In genomic region chr3:50228184-50228763, GRCh38 we compare ENCODE assay signal across 9 cellular contexts. TPM values are rescaled to one million over a fixed set of nuclear protein-coding genes. Genes with fewer than 3 reads are reported as not detected.
DNase-seq lines count a peak whose midpoint lies in the region; ATAC-seq, FAIRE-seq and TF ChIP-seq lines count a peak whose summit lies in the region.
"Not testable (repeated sequence)": the region's sequence is repeated elsewhere in the genome, so short reads cannot be mapped to it uniquely, and the experiment has no call there.
"Had no signal": no experiment of that assay in that cellular context is flagged by ENCODE, and none has a peak within 500 bp of the region (broad histone marks: within the 10 kb centered on the region; RNA-seq: fewer than 3 reads in every experiment).

No MANE protein-coding gene starts in this region.

- H3K4me1 Mint-ChIP-seq in CD14-positive monocyte (peaks cover 67% of the 10 kb centered on the region), T-cell (peaks cover 19 to 33% (median 27%) of the 10 kb centered on the region in 3 donors)
- H3K4me1 Mint-ChIP-seq in activated naive CD8-positive, alpha-beta T cell treated with anti-CD3 and anti-CD28 coated beads, Interleukin-2, amount 50 U/mL, for 24 hours, result peaks cover 30% of the 10 kb centered on the region

- not testable (repeated sequence) for H3K9me3 ChIP-seq in IMR-90 (ENCODE audit: control insufficient read depth, insufficient read depth, low read length); keratinocyte (ENCODE audit: control insufficient read depth, low read depth, low read length); neuron (ENCODE audit: low read length); suprapubic skin

- H3K27ac Mint-ChIP-seq in CD14-positive monocyte, result peak overlapping the region; percentile 83 to 90 (median 88)
- H3K27ac Mint-ChIP-seq in T-cell, result peak overlapping the region; percentile 84 to 88
- peak overlapping the region; percentile 92 for H3K27ac Mint-ChIP-seq in activated naive CD8-positive, alpha-beta T cell treated with anti-CD3 and anti-CD28 coated beads, Interleukin-2, amount 50 U/mL, for 24 hours

- CTCF ChIA-PET in IMR-90 (lab: Yijun Ruan, JAX) (interaction anchor here (0.6 to 2.2 kb wide), 4 partner anchors 13 to 120 kb away, joined by 3 to 6 read pairs (median 4); no protein-coding TSS in a partner anchor), T-cell (lab: Charles Lee) (interaction anchor here (0.6 to 5.5 kb wide), 6 partner anchors 15 to 100 kb away, joined by 3 to 60 read pairs (median 4); no protein-coding TSS in a partner anchor)

- H4K20me1 ChIP-seq in IMR-90 (ENCODE audit: insufficient read depth, low read length); keratinocyte (ENCODE audit: control insufficient read depth, extremely low read depth, insufficient read depth, low read length): not testable (repeated sequence)

- not testable (repeated sequence) for BruUV-seq in IMR-90 (replicated peaks; lab: Mats Ljungman, UMichigan)

- H2BK5ac ChIP-seq in IMR-90 (ENCODE audit: low read depth, low read length, poor library complexity, severe bottlenecking), result not testable (repeated sequence)

- H3K27ac ChIP-seq in IMR-90 (ENCODE audit: insufficient read depth, low read length), result peak overlapping the region; percentile 81; the same call in 1 of the 2 replicates
- peak overlapping the region; percentile 71 for H3K27ac ChIP-seq in keratinocyte (ENCODE audit: control insufficient read depth, insufficient read depth, low read length)
- peak overlapping the region; percentile 69 for H3K27ac ChIP-seq in suprapubic skin

- H2BK120ac ChIP-seq in IMR-90 (ENCODE audit: low read depth, low read length), result peak overlapping the region; percentile 32; the same call in 1 of the 2 replicates

- peak overlapping the region; percentile 97 for H4K5ac ChIP-seq in IMR-90 (ENCODE audit: low read depth, low read length)

- H3K4me2 ChIP-seq in IMR-90 (ENCODE audit: low read depth, low read length) (peak overlapping the region; percentile 99), keratinocyte (ENCODE audit: control insufficient read depth, extremely low read depth, insufficient read depth, low read depth, low read length) (peak overlapping the region; percentile 98)

- not testable (repeated sequence) for H3K27me3 ChIP-seq in IMR-90 (ENCODE audit: control insufficient read depth, insufficient read depth, low read length); keratinocyte (ENCODE audit: control insufficient read depth, extremely low read depth, insufficient read depth, low read length); neuron (ENCODE audit: insufficient read depth, low read length); suprapubic skin

- POLR2A ChIA-PET in IMR-90 (lab: Charles Lee; ENCODE audit: unreplicated experiment), result not testable (repeated sequence)
- POLR2A ChIA-PET in T-cell (lab: Charles Lee), result interaction anchor here in 1 of 2 donors (0.8 to 1.8 kb wide), 2 partner anchors 12 to 19 kb away, joined by 3 to 4 read pairs; no protein-coding TSS in a partner anchor

- not testable (repeated sequence) for H3K36me3 Mint-ChIP-seq in CD14-positive monocyte; T-cell; activated naive CD8-positive, alpha-beta T cell treated with anti-CD3 and anti-CD28 coated beads, Interleukin-2, amount 50 U/mL, for 24 hours (ENCODE audit: low read depth)

- not testable (repeated sequence) for TF ChIP-seq CTCF in CD14-positive monocyte (IDR thresholded peaks at IDR 0.05); IMR-90 (conservative IDR thresholded peaks at IDR 0.05; ENCODE audit: low read depth, low read length); epithelial cell of esophagus (IDR thresholded peaks at IDR 0.05; ENCODE audit: insufficient read depth, low read depth, low read length, missing control alignments); keratinocyte (optimal IDR thresholded peaks at IDR 0.05 in 1 of 3, IDR thresholded peaks at IDR 0.05 in 1 of 3, conservative IDR thresholded peaks at IDR 0.05 in 1 of 3; ENCODE audit: extremely low read depth in 1 of 3, insufficient read depth in 2 of 3, low read length in 3 of 3); suprapubic skin (IDR thresholded peaks at IDR 0.05)

- TF ChIP-seq POLR2A in IMR-90 (IDR thresholded peaks at IDR 0.05; ENCODE audit: low read depth, low read length); suprapubic skin (IDR thresholded peaks at IDR 0.05): not testable (repeated sequence)

- FAIRE-seq in keratinocyte (lab: Jason Lieb, UNC), result not testable (repeated sequence)

- H3K23ac ChIP-seq in IMR-90 (ENCODE audit: low read depth, low read length), result not testable (repeated sequence)

- H3K56ac ChIP-seq in IMR-90 (ENCODE audit: extremely low read depth, insufficient read depth, low read length), result not testable (repeated sequence)

- peak overlapping the region; percentile 99 for H2AK9ac ChIP-seq in IMR-90 (replicated peaks; ENCODE audit: low read depth, low read length, poor library complexity)

- peak overlapping the region; percentile 93 for H3K4ac ChIP-seq in IMR-90 (ENCODE audit: low read depth, low read length)

- peak overlapping the region; percentile 48; the same call in 1 of the 2 replicates for H3K14ac ChIP-seq in IMR-90 (replicated peaks; ENCODE audit: low read depth, low read length)

- dilution Hi-C loops in IMR-90 (cut with HindIII; ENCODE audit: low sequenced_read_pairs, unreplicated experiment); keratinocyte (cut with MboI; ENCODE audit: extremely low pct_ligation_motif_present, low sequenced_read_pairs): not testable (repeated sequence)

- not testable (repeated sequence) for H2BK20ac ChIP-seq in IMR-90 (ENCODE audit: low read depth, low read length)

- H2BK15ac ChIP-seq in IMR-90 (ENCODE audit: low read depth, low read length), result not testable (repeated sequence)

- peak overlapping the region; percentile 31; the same call in 1 of the 2 replicates for H4K91ac ChIP-seq in IMR-90 (ENCODE audit: insufficient read depth, low read depth, low read length)

- not testable (repeated sequence) for H3K36me3 ChIP-seq in IMR-90 (ENCODE audit: control insufficient read depth, insufficient read depth, low read length); keratinocyte (ENCODE audit: control insufficient read depth in 2 of 2, extremely low read depth in 1 of 2, insufficient read depth in 2 of 2, low read length in 2 of 2); neuron (ENCODE audit: insufficient read depth, low read length); suprapubic skin

- in situ Hi-C loops in IMR-90 (cut with MboI; ENCODE audit: low sequenced_read_pairs), result loop anchor here (5.0 kb wide), 2 partner anchors 36 to 44 kb away; partner anchors contain the start of gene GNAT1

- peak overlapping the region; percentile 22; the same call in 1 of the 2 replicates for H3K18ac ChIP-seq in IMR-90 (ENCODE audit: low read depth, low read length)

- H2AFZ ChIP-seq in IMR-90 (replicated peaks; ENCODE audit: low read length, poor library complexity), result peak overlapping the region; percentile 97
- not testable (repeated sequence) for H2AFZ ChIP-seq in keratinocyte (ENCODE audit: control insufficient read depth, low read length); neuron (ENCODE audit: low read depth, low read length)

- TF ChIP-seq EP300 in suprapubic skin (IDR thresholded peaks at IDR 0.05), result not testable (repeated sequence)

- peaks cover 0 to 10% of the 10 kb centered on the region in 2 experiments; a peak in 2 of 4 replicates for H3K79me1 ChIP-seq in IMR-90 (ENCODE audit: low read depth in 1 of 2, low read length in 2 of 2)

- intact Hi-C loops in CD14-positive monocyte (cut with micrococcal nuclease) (loop anchor here in 1 of 2 donors (10.0 kb wide), 1 partner anchor 1183 kb away; no protein-coding TSS in a partner anchor), IMR-90 (cut with micrococcal nuclease) (loop anchor here (5.0 kb wide), 1 partner anchor 314 kb away; no protein-coding TSS in a partner anchor)

- H3K9me3 Mint-ChIP-seq in CD14-positive monocyte; T-cell; activated naive CD8-positive, alpha-beta T cell treated with anti-CD3 and anti-CD28 coated beads, Interleukin-2, amount 50 U/mL, for 24 hours: not testable (repeated sequence)

- H3K27me3 Mint-ChIP-seq in CD14-positive monocyte (ENCODE audit: low read depth in 3 of 3), result peaks cover 19 to 27% (median 23%) of the 10 kb centered on the region in 3 donors
- not testable (repeated sequence) for H3K27me3 Mint-ChIP-seq in T-cell; activated naive CD8-positive, alpha-beta T cell treated with anti-CD3 and anti-CD28 coated beads, Interleukin-2, amount 50 U/mL, for 24 hours

- peak overlapping the region; percentile 97 for H2AK5ac ChIP-seq in IMR-90 (ENCODE audit: low read depth, low read length)

- not testable (repeated sequence) for TF ChIP-seq RAD21 in IMR-90 (IDR thresholded peaks at IDR 0.05; ENCODE audit: low read length)

- peak overlapping the region; percentile 98 to 99; a peak in 3 of 4 replicates for H4K8ac ChIP-seq in IMR-90 (ENCODE audit: low read depth in 2 of 2, low read length in 2 of 2)

- 25% methylated on average over 12 of the region's 15 CpGs; no CpG with 5 or more reads in 1 of the 2 experiments for WGBS in IMR-90 (ENCODE audit: extremely low coverage in 2 of 2, insufficient read length in 1 of 2), 2 experiments
- 30% methylated on average over 15 of the region's 15 CpGs for WGBS in suprapubic skin

- H3K4me3 Mint-ChIP-seq in CD14-positive monocyte (peak overlapping the region; percentile 88 to 93), T-cell (peak overlapping the region; percentile 89 to 93 (median 91))
- peak overlapping the region; percentile 94 for H3K4me3 Mint-ChIP-seq in activated naive CD8-positive, alpha-beta T cell treated with anti-CD3 and anti-CD28 coated beads, Interleukin-2, amount 50 U/mL, for 24 hours

- ATAC-seq in IMR-90 (ENCODE audit: low read depth); T-cell (replicated peaks in 1 of 4); activated naive CD8-positive, alpha-beta T cell treated with anti-CD3 and anti-CD28 coated beads, Interleukin-2, amount 50 U/mL, for 24 hours: not testable (repeated sequence)

- H3K4me3 ChIP-seq in IMR-90 (ENCODE audit: insufficient read depth, low read depth, low read length), result peak overlapping the region; percentile 82
- H3K4me3 ChIP-seq in epithelial cell of esophagus (ENCODE audit: low read length), result peak overlapping the region; percentile 71
- H3K4me3 ChIP-seq in keratinocyte (ENCODE audit: control insufficient read depth in 2 of 3, extremely low read depth in 1 of 3, insufficient read depth in 2 of 3, low read depth in 1 of 3, low read length in 3 of 3), result peak overlapping the region; percentile 37 to 96 (median 76)
- H3K4me3 ChIP-seq in neuron (ENCODE audit: low read length), result peak overlapping the region; percentile 75
- peak overlapping the region; percentile 80 for H3K4me3 ChIP-seq in suprapubic skin

- not testable (repeated sequence) for DNase-seq in CD14-positive monocyte (ENCODE audit: low spot score); IMR-90; T-cell; activated naive CD8-positive, alpha-beta T cell treated with anti-CD3 and anti-CD28 coated beads, Interleukin-2, amount 50 U/mL, for 24 hours; epithelial cell of esophagus (ENCODE audit: low read depth); keratinocyte (ENCODE audit: low read depth, low spot score); suprapubic skin (ENCODE audit: low spot score in 2 of 2)

- H3K9ac ChIP-seq in IMR-90 (ENCODE audit: low read depth, low read length) (peak overlapping the region; percentile 82), keratinocyte (ENCODE audit: control insufficient read depth, extremely low read depth, insufficient read depth, low read length) (peak overlapping the region; percentile 80)

- not testable (repeated sequence) for H3K79me2 ChIP-seq in keratinocyte (ENCODE audit: control insufficient read depth, insufficient read depth, low read length)

- not testable (repeated sequence) for H3K9me1 ChIP-seq in IMR-90 (ENCODE audit: insufficient read depth, low read length); keratinocyte (ENCODE audit: control insufficient read depth, extremely low read depth, insufficient read depth, low read length)

- not testable (repeated sequence) for H3K4me1 ChIP-seq in IMR-90 (ENCODE audit: control insufficient read depth, insufficient read depth, low read length)
- H3K4me1 ChIP-seq in keratinocyte (ENCODE audit: control insufficient read depth, extremely low read depth, insufficient read depth, low read length), result peaks cover 15% of the 10 kb centered on the region
- peaks cover 26% of the 10 kb centered on the region for H3K4me1 ChIP-seq in neuron (ENCODE audit: insufficient read depth, low read length)
- peaks cover 45% of the 10 kb centered on the region for H3K4me1 ChIP-seq in suprapubic skin

RNA-seq across cellular contexts. Expression of gene GNAI2, which starts 7.7 kb away (rescaled TPM):
- 1,000 to 10,000 TPM in 1 of 2 donors, 100 to 1,000 TPM in 1; 914 to 1,165 TPM for polyA plus RNA-seq in CD14-positive monocyte
- total RNA-seq in IMR-90 (2012; rRNA removed), result 816 and 867 TPM in 2 replicates
- 1,079 and 1,150 TPM in 2 replicates for polyA plus RNA-seq in IMR-90 (2012; rRNA removed)
- 411 and 787 TPM in 2 replicates for polyA plus RNA-seq in IMR-90 (2012; cell fraction: cytosol; rRNA removed)
- polyA plus RNA-seq in IMR-90 (2012; cell fraction: nucleus; rRNA removed; ENCODE audit: low replicate concordance), result 281 and 349 TPM in 2 replicates
- total RNA-seq in T-cell, result 100 to 1,000 TPM; 257 to 313 (median 287) TPM
- polyA plus RNA-seq in keratinocyte, result 268 to 419 TPM (median 341 TPM) in 3 replicates
- 90.9 TPM for polyA plus RNA-seq in keratinocyte (2011; ENCODE audit: low read depth)
- 360 and 497 TPM in 2 replicates for polyA plus RNA-seq in keratinocyte (2011; cell fraction: cytosol; rRNA removed)
- 163 and 215 TPM in 2 replicates for polyA plus RNA-seq in keratinocyte (2011; cell fraction: nucleus; rRNA removed)
- polyA plus RNA-seq in keratinocyte (2012; ENCODE audit: low replicate concordance), result 96.9 and 241 TPM in 2 replicates
- polyA minus RNA-seq in keratinocyte, result 357 to 545 TPM (median 495 TPM) in 3 replicates
- 236 TPM for polyA minus RNA-seq in keratinocyte (2011; cell fraction: cytosol; rRNA and poly(A)+ RNA removed)
- 63.3 and 89.7 TPM in 2 replicates for polyA minus RNA-seq in keratinocyte (2011; cell fraction: nucleus; rRNA and poly(A)+ RNA removed)
- total RNA-seq in suprapubic skin, result 10 to 100 TPM; 70.9 to 91.3 (median 76.7) TPM

RNA-seq across cellular contexts. Expression of gene SLC38A3, which starts 23.2 kb away (rescaled TPM):
- not detected for polyA plus RNA-seq in CD14-positive monocyte
- total RNA-seq in IMR-90 (2012; rRNA removed), result 0.36 TPM in 1 of 2 replicates, not detected in the other
- polyA plus RNA-seq in IMR-90 (2012; rRNA removed), result 0.12 and 0.36 TPM in 2 replicates
- 0.04 and 0.15 TPM in 2 replicates for polyA plus RNA-seq in IMR-90 (2012; cell fraction: cytosol; rRNA removed)
- 0.37 and 0.78 TPM in 2 replicates for polyA plus RNA-seq in IMR-90 (2012; cell fraction: nucleus; rRNA removed; ENCODE audit: low replicate concordance)
- under 1 TPM in 4 of 5 donors, not detected in 1; 0.29 to 0.98 (median 0.44) TPM for total RNA-seq in T-cell
- not detected in 3 replicates for polyA plus RNA-seq in keratinocyte
- 0.22 TPM for polyA plus RNA-seq in keratinocyte (2011; ENCODE audit: low read depth)
- polyA plus RNA-seq in keratinocyte (2011; cell fraction: cytosol; rRNA removed), result 0.02 and 0.12 TPM in 2 replicates
- polyA plus RNA-seq in keratinocyte (2011; cell fraction: nucleus; rRNA removed), result 0.12 and 0.36 TPM in 2 replicates
- polyA plus RNA-seq in keratinocyte (2012; ENCODE audit: low replicate concordance), result 0.39 TPM in 1 of 2 replicates, not detected in the other
- polyA minus RNA-seq in keratinocyte, result not detected in 3 replicates
- not detected for polyA minus RNA-seq in keratinocyte (2011; cell fraction: cytosol; rRNA and poly(A)+ RNA removed)
- polyA minus RNA-seq in keratinocyte (2011; cell fraction: nucleus; rRNA and poly(A)+ RNA removed), result 0.32 TPM in 1 of 2 replicates, not detected in the other
- 1 to 10 TPM in 2 of 4 donors, under 1 TPM in 2; 0.25 to 2.2 (median 1.00) TPM for total RNA-seq in suprapubic skin

RNA-seq across cellular contexts. Expression of gene GNAT1, which starts 36.9 kb away (rescaled TPM):
- polyA plus RNA-seq in CD14-positive monocyte (not detected), IMR-90 (2012; rRNA removed) (0.04 TPM in 1 of 2 replicates, not detected in the other), keratinocyte (0.05 to 0.12 TPM in 2 of 3 replicates, not detected in the other)
- total RNA-seq in IMR-90 (2012; rRNA removed) (not detected in 2 replicates), T-cell (under 1 TPM in 1 of 5 donors, not detected in 4; 0.28 TPM), suprapubic skin (under 1 TPM in 1 of 4 donors, not detected in 3; 0.64 TPM)
- polyA plus RNA-seq in IMR-90 (2012; cell fraction: cytosol; rRNA removed), result not detected in 2 replicates
- 0.08 and 0.13 TPM in 2 replicates for polyA plus RNA-seq in IMR-90 (2012; cell fraction: nucleus; rRNA removed; ENCODE audit: low replicate concordance)
- polyA plus RNA-seq in keratinocyte (2011; ENCODE audit: low read depth), result not detected
- polyA plus RNA-seq in keratinocyte (2011; cell fraction: cytosol; rRNA removed), result not detected in 2 replicates
- polyA plus RNA-seq in keratinocyte (2011; cell fraction: nucleus; rRNA removed), result 0.40 and 0.56 TPM in 2 replicates
- polyA plus RNA-seq in keratinocyte (2012; ENCODE audit: low replicate concordance), result not detected in 2 replicates
- polyA minus RNA-seq in keratinocyte, result 0.13 to 0.86 TPM in 2 of 3 replicates, not detected in the other
- polyA minus RNA-seq in keratinocyte (2011; cell fraction: cytosol; rRNA and poly(A)+ RNA removed), result not detected
- 0.32 and 0.47 TPM in 2 replicates for polyA minus RNA-seq in keratinocyte (2011; cell fraction: nucleus; rRNA and poly(A)+ RNA removed)
- polyA plus RNA-seq: endothelial cell of umbilical vein had no signal

RNA-seq across cellular contexts. Expression of gene SEMA3B, which starts 40.7 kb away (rescaled TPM):
- polyA plus RNA-seq in CD14-positive monocyte (not detected), IMR-90 (2012; rRNA removed) (29.3 and 34.3 TPM in 2 replicates), keratinocyte (0.33 to 0.81 TPM (median 0.58 TPM) in 3 replicates)
- total RNA-seq in IMR-90 (2012; rRNA removed) (3.9 and 4.3 TPM in 2 replicates), T-cell (1 to 10 TPM in 3 of 5 donors, under 1 TPM in 2; 0.33 to 2.5 (median 1.5) TPM), suprapubic skin (1 to 10 TPM; 2.9 to 5.2 (median 4.1) TPM)
- 22.0 and 34.4 TPM in 2 replicates for polyA plus RNA-seq in IMR-90 (2012; cell fraction: cytosol; rRNA removed)
- polyA plus RNA-seq in IMR-90 (2012; cell fraction: nucleus; rRNA removed; ENCODE audit: low replicate concordance), result 153 and 393 TPM in 2 replicates
- 1.2 TPM for polyA plus RNA-seq in keratinocyte (2011; ENCODE audit: low read depth)
- 0.23 and 0.26 TPM in 2 replicates for polyA plus RNA-seq in keratinocyte (2011; cell fraction: cytosol; rRNA removed)
- polyA plus RNA-seq in keratinocyte (2011; cell fraction: nucleus; rRNA removed), result 2.5 and 3.3 TPM in 2 replicates
- 0.52 and 0.86 TPM in 2 replicates for polyA plus RNA-seq in keratinocyte (2012; ENCODE audit: low replicate concordance)
- polyA minus RNA-seq in keratinocyte, result 0.29 to 0.33 TPM (median 0.30 TPM) in 3 replicates
- polyA minus RNA-seq in keratinocyte (2011; cell fraction: cytosol; rRNA and poly(A)+ RNA removed), result 8.8 TPM
- polyA minus RNA-seq in keratinocyte (2011; cell fraction: nucleus; rRNA and poly(A)+ RNA removed), result 2.9 and 3.7 TPM in 2 replicates

RNA-seq across cellular contexts. Expression of gene LSMEM2, which starts 50.6 kb away (rescaled TPM):
- not detected for polyA plus RNA-seq in CD14-positive monocyte
- total RNA-seq in IMR-90 (2012; rRNA removed), result under 0.01 TPM in 2 replicates
- polyA plus RNA-seq in IMR-90 (2012; rRNA removed), result not detected in 2 replicates
- polyA plus RNA-seq in IMR-90 (2012; cell fraction: cytosol; rRNA removed), result not detected in 2 replicates
- polyA plus RNA-seq in IMR-90 (2012; cell fraction: nucleus; rRNA removed; ENCODE audit: low replicate concordance), result 0.37 and 0.52 TPM in 2 replicates
- not detected for total RNA-seq in T-cell
- not detected in 3 replicates for polyA plus RNA-seq in keratinocyte
- polyA plus RNA-seq in keratinocyte (2011; ENCODE audit: low read depth), result not detected
- polyA plus RNA-seq in keratinocyte (2011; cell fraction: cytosol; rRNA removed), result not detected in 2 replicates
- polyA plus RNA-seq in keratinocyte (2011; cell fraction: nucleus; rRNA removed), result 0.17 TPM in 1 of 2 replicates, not detected in the other
- polyA plus RNA-seq in keratinocyte (2012; ENCODE audit: low replicate concordance), result not detected in 2 replicates
- polyA minus RNA-seq in keratinocyte, result not detected in 3 replicates
- not detected for polyA minus RNA-seq in keratinocyte (2011; cell fraction: cytosol; rRNA and poly(A)+ RNA removed)
- not detected in 2 replicates for polyA minus RNA-seq in keratinocyte (2011; cell fraction: nucleus; rRNA and poly(A)+ RNA removed)
- total RNA-seq in suprapubic skin, result under 1 TPM in 1 of 4 donors, not detected in 3; 0.30 TPM
- total RNA-seq: endothelial cell of umbilical vein had no signal
- polyA plus RNA-seq: endothelial cell of umbilical vein had no signal
